ENCODE assay signal across 12 cellular contexts in genomic region chr6:46022110-46022948, GRCh38. TPM values are rescaled to one million over a fixed set of nuclear protein-coding genes. Genes with fewer than 3 reads are reported as not detected.
A peak's percentile ranks its signal among the peaks of the same experiment; 100 is the strongest.
DNase-seq lines count a peak whose midpoint lies in the region; ATAC-seq and TF ChIP-seq lines count a peak whose summit lies in the region.
"Had no signal": no experiment of that assay in that cellular context is flagged by ENCODE, and none has a peak within 500 bp of the region (broad histone marks: within the 10 kb centered on the region; RNA-seq: fewer than 3 reads in every experiment).

No MANE protein-coding gene starts in this region.

- no peaks in the 10 kb centered on the region for H3K36me3 Mint-ChIP-seq in activated naive CD8-positive, alpha-beta T cell treated with anti-CD3 and anti-CD28 coated beads, Interleukin-2, amount 50 U/mL, for 24 hours (ENCODE audit: low read depth)
- no peaks in the 10 kb centered on the region for H3K36me3 Mint-ChIP-seq in activated naive CD8-positive, alpha-beta T cell treated with anti-CD3 and anti-CD28 coated beads for 36 hours
- H3K36me3 Mint-ChIP-seq: CD8-positive, alpha-beta T cell had no signal

- DNase-seq in activated naive CD8-positive, alpha-beta T cell treated with anti-CD3 and anti-CD28 coated beads, Interleukin-2, amount 50 U/mL, for 24 hours = no peak
- DNase-seq in activated naive CD8-positive, alpha-beta T cell treated with anti-CD3 and anti-CD28 coated beads for 36 hours = no peak
- DNase-seq in NCI-H226 (peak; percentile 54), epithelial cell of esophagus (ENCODE audit: low read depth) (peak; percentile 15), DMS79 (lab: John Stamatoyannopoulos, UW) (no peak)
- no peak for DNase-seq in stimulated activated naive CD8-positive, alpha-beta T cell treated with anti-CD3 and anti-CD28 coated beads, Interleukin-15, amount 100 ng/mL, for 72 hours
- DNase-seq in central memory CD4-positive, alpha-beta T cell = no peak
- DNase-seq: CD8-positive, alpha-beta T cell; NCI-H1048; NCI-H2227 treated with DMSO at 0.1 percent for 48 hours; NCI-H526 treated with DMSO at 0.1 percent for 48 hours; NK-92 treated with Interleukin-12 subunit alpha and Interleukin-12 subunit beta, amount 100 ng/mL, for 24 hours had no signal

- H3K4me3 ChIP-seq in epithelial cell of esophagus (ENCODE audit: low read length) = no peak overlapping the region

- H3K4me1 Mint-ChIP-seq in activated naive CD8-positive, alpha-beta T cell treated with anti-CD3 and anti-CD28 coated beads, Interleukin-2, amount 50 U/mL, for 24 hours = peaks cover 7% of the 10 kb centered on the region
- H3K4me1 Mint-ChIP-seq in activated naive CD8-positive, alpha-beta T cell treated with anti-CD3 and anti-CD28 coated beads for 36 hours = no peaks in the 10 kb centered on the region
- H3K4me1 Mint-ChIP-seq in stimulated activated naive CD8-positive, alpha-beta T cell treated with anti-CD3 and anti-CD28 coated beads, Interleukin-15, amount 100 ng/mL, for 72 hours = no peaks in the 10 kb centered on the region

- peak; percentile 87 for ATAC-seq in activated naive CD8-positive, alpha-beta T cell treated with anti-CD3 and anti-CD28 coated beads, Interleukin-2, amount 50 U/mL, for 24 hours
- ATAC-seq in stimulated activated naive CD8-positive, alpha-beta T cell treated with anti-CD3 and anti-CD28 coated beads, Interleukin-15, amount 100 ng/mL, for 72 hours = peak; percentile 79
- ATAC-seq: CD8-positive, alpha-beta T cell had no signal

- H3K27ac Mint-ChIP-seq in activated naive CD8-positive, alpha-beta T cell treated with anti-CD3 and anti-CD28 coated beads, Interleukin-2, amount 50 U/mL, for 24 hours = no peak overlapping the region
- H3K27ac Mint-ChIP-seq in activated naive CD8-positive, alpha-beta T cell treated with anti-CD3 and anti-CD28 coated beads for 36 hours = no peak overlapping the region
- H3K27ac Mint-ChIP-seq in stimulated activated naive CD8-positive, alpha-beta T cell treated with anti-CD3 and anti-CD28 coated beads, Interleukin-15, amount 100 ng/mL, for 72 hours = no peak overlapping the region
- H3K27ac Mint-ChIP-seq: CD8-positive, alpha-beta T cell had no signal

- H3K27me3 Mint-ChIP-seq in activated naive CD8-positive, alpha-beta T cell treated with anti-CD3 and anti-CD28 coated beads, Interleukin-2, amount 50 U/mL, for 24 hours = peaks cover 15% of the 10 kb centered on the region
- H3K27me3 Mint-ChIP-seq in activated naive CD8-positive, alpha-beta T cell treated with anti-CD3 and anti-CD28 coated beads for 36 hours = peaks cover 13% of the 10 kb centered on the region
- peaks cover 18% of the 10 kb centered on the region for H3K27me3 Mint-ChIP-seq in stimulated activated naive CD8-positive, alpha-beta T cell treated with anti-CD3 and anti-CD28 coated beads, Interleukin-15, amount 100 ng/mL, for 72 hours

- TF ChIP-seq CTCF in epithelial cell of esophagus (IDR thresholded peaks at IDR 0.05; ENCODE audit: insufficient read depth, low read depth, low read length, missing control alignments) = no peak

- H3K4me3 Mint-ChIP-seq in activated naive CD8-positive, alpha-beta T cell treated with anti-CD3 and anti-CD28 coated beads, Interleukin-2, amount 50 U/mL, for 24 hours = no peak overlapping the region
- H3K4me3 Mint-ChIP-seq in activated naive CD8-positive, alpha-beta T cell treated with anti-CD3 and anti-CD28 coated beads for 36 hours = no peak overlapping the region
- no peak overlapping the region for H3K4me3 Mint-ChIP-seq in stimulated activated naive CD8-positive, alpha-beta T cell treated with anti-CD3 and anti-CD28 coated beads, Interleukin-15, amount 100 ng/mL, for 72 hours
- H3K4me3 Mint-ChIP-seq: CD8-positive, alpha-beta T cell had no signal

- no peaks in the 10 kb centered on the region for H3K9me3 Mint-ChIP-seq in activated naive CD8-positive, alpha-beta T cell treated with anti-CD3 and anti-CD28 coated beads, Interleukin-2, amount 50 U/mL, for 24 hours
- no peaks in the 10 kb centered on the region for H3K9me3 Mint-ChIP-seq in activated naive CD8-positive, alpha-beta T cell treated with anti-CD3 and anti-CD28 coated beads for 36 hours
- no peaks in the 10 kb centered on the region for H3K9me3 Mint-ChIP-seq in stimulated activated naive CD8-positive, alpha-beta T cell treated with anti-CD3 and anti-CD28 coated beads, Interleukin-15, amount 100 ng/mL, for 72 hours
- H3K9me3 Mint-ChIP-seq: CD8-positive, alpha-beta T cell had no signal

RNA-seq across cellular contexts. Expression of gene CLIC5, which starts 6.7 kb away (rescaled TPM):
- total RNA-seq in activated naive CD8-positive, alpha-beta T cell treated with anti-CD3 and anti-CD28 coated beads for 36 hours = under 1 TPM; 0.50 to 0.74 TPM

Comparison
In these comparisons a context has a peak if more than half of its experiments do, and no peak if none do; other contexts are left out.
1. DNase-seq: peak in NCI-H226 (single experiment) and epithelial cell of esophagus (single experiment); none in activated naive CD8-positive, alpha-beta T cell treated with anti-CD3 and anti-CD28 coated beads, Interleukin-2, amount 50 U/mL, for 24 hours (single experiment), activated naive CD8-positive, alpha-beta T cell treated with anti-CD3 and anti-CD28 coated beads for 36 hours (single experiment), stimulated activated naive CD8-positive, alpha-beta T cell treated with anti-CD3 and anti-CD28 coated beads, Interleukin-15, amount 100 ng/mL, for 72 hours (0 of 2), DMS79 (single experiment) and central memory CD4-positive, alpha-beta T cell (single experiment).